In the genomic region with DNA sequence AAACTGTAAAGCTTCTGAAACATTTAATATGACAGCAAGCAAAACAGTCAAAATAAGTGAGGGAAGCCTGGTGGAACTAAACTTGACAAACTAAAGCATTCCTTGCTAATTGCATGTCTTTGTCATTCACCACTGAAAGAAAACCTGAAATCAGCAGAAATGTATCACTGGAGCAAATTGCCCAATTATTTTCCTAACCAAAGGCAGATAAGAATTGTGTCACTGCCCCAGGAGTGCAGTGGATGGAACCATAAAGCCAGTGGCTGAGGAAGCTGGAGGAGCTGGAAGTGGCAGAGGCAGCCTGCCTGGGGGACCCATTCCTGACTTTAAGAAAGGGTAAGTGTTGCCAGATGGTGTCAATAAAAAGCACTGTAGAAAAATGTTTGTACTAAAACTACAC, we compare ENCODE assay signal across 18 cellular contexts. TPM values are rescaled to one million over a fixed set of nuclear protein-coding genes. Genes with fewer than 3 reads are reported as not detected.
"Had no signal": no experiment of that assay in that cellular context is flagged by ENCODE, and none has a peak within 500 bp of the region (broad histone marks: within the 10 kb centered on the region; RNA-seq: fewer than 3 reads in every experiment).

No MANE protein-coding gene starts in this region.

- DNase-seq: activated CD4-positive, alpha-beta T cell treated with anti-CD3 and anti-CD28 coated beads, Interleukin-2, amount 50 U/mL, for 1 hour; activated CD8-positive, alpha-beta memory T cell treated with anti-CD3 and anti-CD28 coated beads for 24 hours; activated gamma-delta T cell treated with Interleukin-2 at 50 U/mL for 16 hours; activated naive CD8-positive, alpha-beta T cell treated with anti-CD3 and anti-CD28 coated beads for 36 hours; anterior cingulate cortex; cortex of kidney; effector CD4-positive, alpha-beta T cell; esophagus squamous epithelium; hypothalamus; mesendoderm; natural killer cell had no signal

- H3K27ac ChIP-seq: esophagus squamous epithelium had no signal

- H3K4me3 Mint-ChIP-seq: activated naive CD8-positive, alpha-beta T cell treated with anti-CD3 and anti-CD28 coated beads for 36 hours; natural killer cell; stimulated activated naive CD8-positive, alpha-beta T cell treated with anti-CD3 and anti-CD28 coated beads, Interleukin-15, Interleukin-2, amounts not matched to agents 100 ng/mL and 50 ng/mL, for 24 hours; T-helper 2 cell treated with Interferon-gamma antibody and Interleukin-4, amounts not matched to agents 5 μg/mL and 100 μg/mL, for 36 hours; type B pancreatic cell had no signal

- H3K36me3 Mint-ChIP-seq: activated naive CD8-positive, alpha-beta T cell treated with anti-CD3 and anti-CD28 coated beads for 36 hours; natural killer cell; type B pancreatic cell had no signal

- H3K4me3 ChIP-seq: esophagus squamous epithelium had no signal

- H3K9me3 ChIP-seq: esophagus squamous epithelium had no signal

- H3K36me3 ChIP-seq: esophagus squamous epithelium had no signal

- H3K27ac Mint-ChIP-seq: activated naive CD8-positive, alpha-beta T cell treated with anti-CD3 and anti-CD28 coated beads for 36 hours; natural killer cell; stimulated activated naive CD8-positive, alpha-beta T cell treated with anti-CD3 and anti-CD28 coated beads, Interleukin-15, Interleukin-2, amounts not matched to agents 100 ng/mL and 50 ng/mL, for 24 hours; T-helper 2 cell treated with Interferon-gamma antibody and Interleukin-4, amounts not matched to agents 5 μg/mL and 100 μg/mL, for 36 hours; type B pancreatic cell had no signal

- H3K9me3 Mint-ChIP-seq: activated naive CD8-positive, alpha-beta T cell treated with anti-CD3 and anti-CD28 coated beads for 36 hours; natural killer cell; stimulated activated naive CD8-positive, alpha-beta T cell treated with anti-CD3 and anti-CD28 coated beads, Interleukin-15, Interleukin-2, amounts not matched to agents 100 ng/mL and 50 ng/mL, for 24 hours; T-helper 2 cell treated with Interferon-gamma antibody and Interleukin-4, amounts not matched to agents 5 μg/mL and 100 μg/mL, for 36 hours; type B pancreatic cell had no signal

- ATAC-seq: activated CD4-positive, CD25-positive, alpha-beta regulatory T cell treated with anti-CD3 and anti-CD28 coated beads, Interleukin-2, amount 50 U/mL, for 24 hours; natural killer cell had no signal

RNA-seq across cellular contexts. Expression of gene SLC30A10, which starts 2.7 kb away (rescaled TPM):
- total RNA-seq: activated naive CD8-positive, alpha-beta T cell treated with anti-CD3 and anti-CD28 coated beads for 36 hours; esophagus squamous epithelium; fibroblast of villous mesenchyme; glomerular endothelial cell; kidney epithelial cell; natural killer cell had no signal
